Comparison of ENCODE assay signal across 9 cellular contexts in genomic region chr20:63696628-63697356, GRCh38. TPM values are rescaled to one million over a fixed set of nuclear protein-coding genes. Genes with fewer than 3 reads are reported as not detected.
A peak's percentile ranks its signal among the peaks of the same experiment; 100 is the strongest.
DNase-seq lines count a peak whose midpoint lies in the region; ATAC-seq and TF ChIP-seq lines count a peak whose summit lies in the region.
"Had no signal": no experiment of that assay in that cellular context is flagged by ENCODE, and none has a peak within 500 bp of the region (broad histone marks: within the 10 kb centered on the region; RNA-seq: fewer than 3 reads in every experiment).

TNFRSF6B (plus strand) TSS chr20:63696652; CDS start chr20:63696768, 116 bp downstream.

- H3K4ac ChIP-seq in mesenchymal stem cell (ENCODE audit: low read depth in 1 of 2, low read length in 2 of 2) = peak within 1 kb of the TSS; percentile 63 to 93

- peak within 1 kb of the TSS; percentile 75 to 80 for H2BK12ac ChIP-seq in mesenchymal stem cell (ENCODE audit: low read length in 2 of 2)

- H3K23ac ChIP-seq in mesenchymal stem cell (ENCODE audit: low read length in 2 of 2) = peak within 1 kb of the TSS in 1 of 2 experiments; percentile 37

- peak within 1 kb of the TSS; percentile 48 for H3K4me2 ChIP-seq in mesenchymal stem cell (ENCODE audit: low read length, poor library complexity, severe bottlenecking)
- H3K4me2 ChIP-seq: KMS-11 had no signal

- H3K27me3 ChIP-seq in dorsolateral prefrontal cortex (no peaks in the 10 kb centered on the region), mesenchymal stem cell (ENCODE audit: control insufficient read depth in 1 of 2, insufficient read depth in 1 of 2, low read length in 2 of 2) (no peaks in the 10 kb centered on the region)

- 55% methylated on average over 51 of the region's 52 CpGs for WGBS in mesenchymal stem cell

- no peaks in the 10 kb centered on the region for H3K9me3 ChIP-seq in mesenchymal stem cell (ENCODE audit: control insufficient read depth, low read length)

- H4K8ac ChIP-seq in mesenchymal stem cell (ENCODE audit: low read length) = peak within 1 kb of the TSS; percentile 74

- H3K36me3 ChIP-seq in mesenchymal stem cell (ENCODE audit: control insufficient read depth in 1 of 2, insufficient read depth in 2 of 2, low read depth in 1 of 2, low read length in 2 of 2) = peaks cover 9 to 64% of the 10 kb centered on the region in 2 experiments

- no peak within 1 kb of the TSS for H2BK15ac ChIP-seq in mesenchymal stem cell (ENCODE audit: low read depth, poor library complexity, severe bottlenecking)

- H3K27ac ChIP-seq in dorsolateral prefrontal cortex (peak within 1 kb of the TSS in 50 of 59 donors; percentile 8 to 82 (median 61)), mesenchymal stem cell (ENCODE audit: low read length, poor library complexity, severe bottlenecking) (peak within 1 kb of the TSS; percentile 6)
- H3K27ac ChIP-seq: KMS-11 had no signal

- DNase-seq in Right ventricle myocardium inferior (ENCODE audit: missing footprints) = peak; percentile 53
- DNase-seq in cardiac septum (ENCODE audit: low spot score) = no peak
- DNase-seq in dorsolateral prefrontal cortex = peak in 3 of 10 donors; percentile 47 to 50 (median 48)
- DNase-seq in mesenchymal stem cell = peak; percentile 33
- peak; percentile 46 for DNase-seq in ureter (ENCODE audit: low spot score)
- no peak for DNase-seq in kidney glomerular epithelial cell (lab: John Stamatoyannopoulos, UW)
- no peak for DNase-seq in foreskin melanocyte

- peak within 1 kb of the TSS; percentile 32 for H3K9ac ChIP-seq in mesenchymal stem cell (ENCODE audit: low read length)
- H3K9ac ChIP-seq: KMS-11 had no signal

- peak; percentile 12 for ATAC-seq in Right ventricle myocardium inferior
- no peak for ATAC-seq in HG03108 (IDR thresholded peaks at IDR 0.05; ENCODE audit: unreplicated experiment)

- intact Hi-C loops in Right ventricle myocardium inferior (cut with DNase I) = no loop called here
- intact Hi-C loops in cardiac septum (cut with DNase I) = loop anchor here (5.0 kb wide), 1 partner anchor 41 kb away; the partner anchor contains the start of genes LIME1 and SLC2A4RG
- intact Hi-C loops in dorsolateral prefrontal cortex (cut with DNase I) = no loop called here

- peak within 1 kb of the TSS; percentile 88 to 93 for H3K18ac ChIP-seq in mesenchymal stem cell (ENCODE audit: low read depth in 1 of 2, low read length in 2 of 2)

- H3K4me3 ChIP-seq in dorsolateral prefrontal cortex = peak within 1 kb of the TSS in 45 of 59 donors; percentile 1 to 62 (median 30)
- H3K4me3 ChIP-seq in mesenchymal stem cell (ENCODE audit: insufficient read depth in 1 of 2, low read depth in 1 of 2, low read length in 2 of 2) = peak within 1 kb of the TSS; percentile 59 to 64

- H3K14ac ChIP-seq in mesenchymal stem cell (ENCODE audit: low read length in 2 of 2) = peak within 1 kb of the TSS in 1 of 2 experiments; percentile 86

- H2AFZ ChIP-seq in mesenchymal stem cell (ENCODE audit: low read depth, low read length) = no peak within 1 kb of the TSS

- H4K91ac ChIP-seq in mesenchymal stem cell (ENCODE audit: low read length) = peak within 1 kb of the TSS; percentile 83

- peaks cover 19% of the 10 kb centered on the region for H3K79me1 ChIP-seq in mesenchymal stem cell (replicated peaks; ENCODE audit: low read length, poor library complexity, severe bottlenecking)

- peak within 1 kb of the TSS; percentile 21 for H2AK5ac ChIP-seq in mesenchymal stem cell (ENCODE audit: low read length, severe bottlenecking)

- H3K4me1 ChIP-seq in mesenchymal stem cell (ENCODE audit: control insufficient read depth, insufficient read depth, low read depth, low read length) = peaks cover 68% of the 10 kb centered on the region

- no peak within 1 kb of the TSS for H2BK5ac ChIP-seq in mesenchymal stem cell (ENCODE audit: low read depth, low read length, poor library complexity, severe bottlenecking)

- H2BK120ac ChIP-seq in mesenchymal stem cell (ENCODE audit: low read depth, low read length) = peak within 1 kb of the TSS; percentile 35

- no peak for TF ChIP-seq CTCF in dorsolateral prefrontal cortex (IDR thresholded peaks at IDR 0.05 in 54 of 56, conservative IDR thresholded peaks at IDR 0.05 in 2 of 56; ENCODE audit: low read depth in 1 of 56, partially characterized antibody in 56 of 56)

RNA-seq across cellular contexts. Expression of gene TNFRSF6B, which starts in this region (rescaled TPM):
- 1.0 TPM for total RNA-seq in Right ventricle myocardium inferior
- total RNA-seq in cardiac septum = not detected
- 10 to 100 TPM in 54 of 120 experiments, 1 to 10 TPM in 59, under 1 TPM in 3, not detected in 4; 0.70 to 53.7 (median 9.1) TPM for total RNA-seq in dorsolateral prefrontal cortex
- 23.7 TPM for polyA plus RNA-seq in mesenchymal stem cell (2013, experiment 1 of 2)
- 23.9 TPM for polyA plus RNA-seq in mesenchymal stem cell (2013, experiment 2 of 2)
- total RNA-seq in ureter = 19.8 TPM

Comparison
In these comparisons a context has a peak if more than half of its experiments do, and no peak if none do; other contexts are left out.
1. DNase-seq: peak in Right ventricle myocardium inferior (single experiment), mesenchymal stem cell (single experiment) and ureter (single experiment); none in cardiac septum (single experiment), kidney glomerular epithelial cell (single experiment) and foreskin melanocyte (single experiment).